ENCODE assay signal across 8 cellular contexts in the genomic region with DNA sequence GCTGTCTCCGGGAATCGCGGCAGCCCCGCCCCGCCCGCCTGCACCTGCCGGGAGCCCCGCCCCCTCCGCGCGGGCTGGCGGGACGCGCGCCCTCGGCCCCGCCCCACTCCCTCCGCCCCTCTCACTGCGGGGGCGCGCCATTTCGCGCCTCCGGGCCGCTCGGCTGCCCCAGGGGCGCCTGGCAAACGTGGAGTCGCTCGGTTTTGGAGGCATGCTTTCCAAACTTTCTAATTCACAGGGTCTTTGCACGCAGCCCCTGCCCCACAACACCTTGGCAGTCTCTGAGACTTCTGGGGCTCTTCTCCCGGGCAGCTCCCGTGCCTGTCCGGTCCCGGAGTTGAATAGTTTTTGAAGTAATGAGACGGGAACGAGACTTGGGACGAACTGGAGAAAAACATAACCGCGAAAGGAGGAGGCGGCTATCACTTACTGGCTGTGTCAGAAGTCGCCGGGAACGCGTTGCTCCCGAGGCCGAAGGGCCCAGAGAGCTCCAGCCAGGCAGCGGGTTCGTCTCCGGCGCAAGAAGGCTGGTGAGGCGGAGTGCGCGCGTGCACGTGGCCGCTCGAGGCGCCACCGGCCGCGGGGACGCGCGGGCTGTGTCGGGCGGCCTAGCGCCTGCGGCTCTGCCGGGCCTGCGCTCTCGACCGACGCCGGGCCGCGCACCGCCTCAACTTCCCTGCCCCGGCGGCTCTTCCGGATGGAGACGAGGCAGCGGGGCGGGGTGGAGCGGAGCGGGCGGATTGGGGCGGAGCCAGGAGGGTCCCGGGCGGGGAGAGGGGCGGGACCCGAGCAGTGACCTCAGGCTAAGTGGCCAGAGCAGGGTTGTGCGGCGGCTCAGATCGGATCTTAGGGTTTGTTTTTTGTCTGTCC. TPM values are rescaled to one million over a fixed set of nuclear protein-coding genes. Genes with fewer than 3 reads are reported as not detected.
A peak's percentile ranks its signal among the peaks of the same experiment; 100 is the strongest.
DNase-seq lines count a peak whose midpoint lies in the region; ATAC-seq and TF ChIP-seq lines count a peak whose summit lies in the region.

A gene (minus strand): TSS at position 699 of the 870 bp plus-strand sequence. CDS start 3,436 bp downstream, outside the sequence.

- H3K4me2 ChIP-seq in PC-3 (ENCODE audit: low read length): peak within 1 kb of the TSS; percentile 92

- peak; percentile 88 for TF ChIP-seq POLR2A in erythroblast (IDR thresholded peaks at IDR 0.05; ENCODE audit: low read length)

- no peaks in the 10 kb centered on the region; the same call in none of the 2 replicates for H3K36me3 ChIP-seq in PC-3 (ENCODE audit: low read depth, low read length)
- peaks cover 7 to 9% of the 10 kb centered on the region in 2 donors for H3K36me3 ChIP-seq in mucosa of rectum (ENCODE audit: control insufficient read depth in 2 of 2, insufficient read depth in 2 of 2, low read length in 2 of 2)

- no TSS peak for BruUV-seq in PC-3 (replicated peaks; lab: Mats Ljungman, UMichigan)

- H3K9ac ChIP-seq in PC-3 (ENCODE audit: low read length) (peak within 1 kb of the TSS; percentile 90), mucosa of rectum (ENCODE audit: low read depth in 1 of 2, low read length in 2 of 2) (peak within 1 kb of the TSS; percentile 91 to 98)

- H3K27ac ChIP-seq in PC-3 (ENCODE audit: low read length) (peak within 1 kb of the TSS; percentile 53), mucosa of rectum (ENCODE audit: low read depth in 2 of 2, low read length in 2 of 2) (peak within 1 kb of the TSS; percentile 94 to 95)

- no peaks in the 10 kb centered on the region for H3K9me2 ChIP-seq in PC-3 (replicated peaks; ENCODE audit: low read length)

- DNase-seq in DMS153 (lab: John Stamatoyannopoulos, UW) (peak; percentile 83), HuH-7.5 (ENCODE audit: low spot score) (peak; percentile 75), PC-3 (peak; percentile 82), activated T-cell treated with anti-CD3 and anti-CD28 coated beads for 48 hours (ENCODE audit: low read depth) (peak; percentile 91), erythroblast (lab: John Stamatoyannopoulos, UW) (peak; percentile 94 to 95)
- peak; percentile 94 for DNase-seq in stimulated activated CD8-positive, alpha-beta memory T cell treated with anti-CD3 and anti-CD28 coated beads, Interleukin-4, amount 100 ng/mL, for 48 hours

- POLR2A ChIA-PET in PC-3 (lab: Charles Lee; ENCODE audit: unreplicated experiment): interaction anchor here (0.6 kb wide), 1 partner anchor 59 kb away, joined by 10 read pairs; no protein-coding TSS in a partner anchor

- H3F3A ChIP-seq in PC-3 (ENCODE audit: low read length, unreplicated experiment): no peaks in the 10 kb centered on the region

- ATAC-seq in GM21528 (IDR thresholded peaks at IDR 0.05; ENCODE audit: low FRiP score, unreplicated experiment): peak; percentile 96
- peak; percentile 86 for ATAC-seq in PC-3

- no peak for TF ChIP-seq CTCF in PC-3 (conservative IDR thresholded peaks at IDR 0.05; ENCODE audit: low read depth, low read length)

- H3K4me1 ChIP-seq in PC-3 (ENCODE audit: insufficient read depth, low read length) (peaks cover 32% of the 10 kb centered on the region), mucosa of rectum (ENCODE audit: control insufficient read depth in 2 of 2, insufficient read depth in 2 of 2, low read length in 2 of 2) (peaks cover 5 to 10% of the 10 kb centered on the region in 2 donors)

- no peaks in the 10 kb centered on the region for H3K9me3 ChIP-seq in PC-3 (ENCODE audit: low read length)
- H3K9me3 ChIP-seq in mucosa of rectum (ENCODE audit: control insufficient read depth in 2 of 2, low read length in 2 of 2): no peaks in the 10 kb centered on the region

- H3K79me2 ChIP-seq in PC-3 (ENCODE audit: low read length): peaks cover 36% of the 10 kb centered on the region

- CTCF ChIA-PET in PC-3 (lab: Charles Lee): no interaction called here

- H4K20me1 ChIP-seq in PC-3 (ENCODE audit: low read length): no peaks in the 10 kb centered on the region

- H3K27me3 ChIP-seq in PC-3 (ENCODE audit: low read length) (no peaks in the 10 kb centered on the region), mucosa of rectum (ENCODE audit: control insufficient read depth in 2 of 2, insufficient read depth in 2 of 2, low read length in 2 of 2) (no peaks in the 10 kb centered on the region)

- H2AFZ ChIP-seq in PC-3 (ENCODE audit: low read length): peak within 1 kb of the TSS; percentile 97

- H3K4me3 ChIP-seq in PC-3 (ENCODE audit: low read length) (peak within 1 kb of the TSS; percentile 86), mucosa of rectum (ENCODE audit: low read length in 2 of 2) (peak within 1 kb of the TSS; percentile 89 to 93)

- intact Hi-C loops in PC-3 (cut with micrococcal nuclease): no loop called here

RNA-seq across cellular contexts. Expression of the gene that starts here (rescaled TPM):
- 5.3 and 5.8 TPM in 2 replicates for total RNA-seq in PC-3 (2014; rRNA removed)

Comparison
In these comparisons a context has a peak if more than half of its experiments do, and no peak if none do; other contexts are left out.
1. Peak in every context shown above with its lines: DNase-seq, ATAC-seq, H3K4me3 ChIP-seq and H3K27ac ChIP-seq.